8 cellular contexts compared by ENCODE assay signal in genomic region chr19:21141787-21142464, GRCh38. TPM values are rescaled to one million over a fixed set of nuclear protein-coding genes. Genes with fewer than 3 reads are reported as not detected.
DNase-seq lines count a peak whose midpoint lies in the region; ATAC-seq and TF ChIP-seq lines count a peak whose summit lies in the region.

TSS of gene ZNF431 (plus strand) at chr19:21142040. CDS start at chr19:21142184, 144 bp downstream.

- ATAC-seq in foreskin keratinocyte: peak; percentile 94

- POLR2A ChIA-PET in HEK293T (lab: Yijun Ruan, JAX): interaction anchor here (0.7 to 1.5 kb wide), 11 partner anchors 9 to 1366 kb away, joined by 3 to 12 read pairs (median 4); partner anchors contain the start of genes ZNF430 and ZNF714

- H3K4me3 ChIP-seq in neural progenitor cell (peak within 1 kb of the TSS; percentile 95), stomach smooth muscle (ENCODE audit: low read length in 2 of 2) (peak within 1 kb of the TSS; percentile 92 to 97)

- H3K36me3 ChIP-seq in neural progenitor cell (peaks cover 37% of the 10 kb centered on the region), stomach smooth muscle (ENCODE audit: control insufficient read depth in 2 of 2, insufficient read depth in 2 of 2, low read length in 2 of 2) (peaks cover 3 to 7% of the 10 kb centered on the region in 2 donors)

- H3K79me2 ChIP-seq in neural progenitor cell (ENCODE audit: low read depth): peaks cover 49% of the 10 kb centered on the region

- H3K27me3 Mint-ChIP-seq in neural progenitor cell (ENCODE audit: insufficient read depth, low read depth): no peaks in the 10 kb centered on the region

- peak within 1 kb of the TSS; percentile 98 for H3K27ac Mint-ChIP-seq in neural progenitor cell

- TF ChIP-seq CTCF in foreskin keratinocyte (conservative IDR thresholded peaks at IDR 0.05) (no peak), neural progenitor cell (IDR thresholded peaks at IDR 0.05) (no peak)

- H3K27ac ChIP-seq in foreskin keratinocyte (peak within 1 kb of the TSS; percentile 76), neural progenitor cell (peak within 1 kb of the TSS; percentile 95), stomach smooth muscle (ENCODE audit: low read length) (peak within 1 kb of the TSS; percentile 60)

- H3K9me3 ChIP-seq in neural progenitor cell (ENCODE audit: low read depth) (peaks cover 4% of the 10 kb centered on the region), stomach smooth muscle (ENCODE audit: control insufficient read depth in 2 of 2, low read length in 2 of 2) (no peaks in the 10 kb centered on the region)

- H3K4me1 ChIP-seq in foreskin keratinocyte: peaks cover 11% of the 10 kb centered on the region
- peaks cover 12% of the 10 kb centered on the region for H3K4me1 ChIP-seq in neural progenitor cell
- peaks cover 9% of the 10 kb centered on the region for H3K4me1 ChIP-seq in stomach smooth muscle (ENCODE audit: control insufficient read depth, insufficient read depth, low read length)

- CTCF ChIA-PET in HEK293T (lab: Yijun Ruan, JAX): no interaction called here

- H3K9ac ChIP-seq in neural progenitor cell (peak within 1 kb of the TSS; percentile 98), stomach smooth muscle (ENCODE audit: low read length in 2 of 2) (peak within 1 kb of the TSS; percentile 93 to 96)

- H3K9me3 Mint-ChIP-seq in neural progenitor cell: peaks cover 39% of the 10 kb centered on the region

- H3K27me3 ChIP-seq in foreskin keratinocyte (no peaks in the 10 kb centered on the region), neural progenitor cell (no peaks in the 10 kb centered on the region), stomach smooth muscle (ENCODE audit: control insufficient read depth in 1 of 2, insufficient read depth in 2 of 2, low read length in 2 of 2) (no peaks in the 10 kb centered on the region)

- no peaks in the 10 kb centered on the region for H4K20me1 ChIP-seq in neural progenitor cell (ENCODE audit: low read depth)

- H3K4me2 ChIP-seq in neural progenitor cell: peak within 1 kb of the TSS; percentile 98

- H3K4me3 Mint-ChIP-seq in neural progenitor cell: peak within 1 kb of the TSS; percentile 98

- in situ Hi-C loops in SK-MEL-5 (cut with HindIII; ENCODE audit: low pct_unique_long_range_greater_than_20kb, low sequenced_read_pairs): no loop called here

- peak; percentile 90 for DNase-seq in GM03348 (ENCODE audit: low spot score)
- DNase-seq in HEK293T (ENCODE audit: extremely low spot score): peak; percentile 78
- DNase-seq in NAMALWA (ENCODE audit: low spot score): peak; percentile 98
- peak; percentile 93 for DNase-seq in SK-MEL-5 (ENCODE audit: low read depth, low spot score)
- peak; percentile 57 to 77 (median 68) for DNase-seq in activated naive CD4-positive, alpha-beta T cell (lab: John Stamatoyannopoulos, UW)
- peak; percentile 79 to 90 for DNase-seq in foreskin keratinocyte
- DNase-seq in neural progenitor cell (ENCODE audit: low spot score): peak; percentile 97

- H2AFZ ChIP-seq in neural progenitor cell (replicated peaks): peak within 1 kb of the TSS; percentile 75

- peaks cover 4% of the 10 kb centered on the region for H3F3A ChIP-seq in neural progenitor cell (ENCODE audit: low read depth)

- peaks cover 43% of the 10 kb centered on the region for H3K36me3 Mint-ChIP-seq in neural progenitor cell

- peaks cover 6% of the 10 kb centered on the region for H3K4me1 Mint-ChIP-seq in neural progenitor cell

TF ChIP-seq in HEK293T, 16 proteins besides CTCF, POLR2A, EP300 and RAD21:
- no peak for TF ChIP-seq TARDBP (IDR thresholded peaks at IDR 0.05)
- TF ChIP-seq LEF1 (IDR thresholded peaks at IDR 0.05; ENCODE audit: borderline replicate concordance): no peak
- no peak for TF ChIP-seq SUZ12 (IDR thresholded peaks at IDR 0.05)
- no peak for TF ChIP-seq L3MBTL2 (conservative IDR thresholded peaks at IDR 0.05)
- no peak for TF ChIP-seq ZNF384 (IDR thresholded peaks at IDR 0.05)
- peak; percentile 98 for TF ChIP-seq PKNOX1 (IDR thresholded peaks at IDR 0.05)

RNA-seq across cellular contexts. Expression of gene ZNF431, which starts in this region (rescaled TPM):
- total RNA-seq in SK-MEL-5 (2014; rRNA removed; shearing (Covaris generic)): 2.3 and 5.8 TPM in 2 replicates
- polyA plus RNA-seq in SK-MEL-5 (2015; cell fraction: cytosol; rRNA removed): 2.3 and 5.5 TPM in 2 replicates
- 12.8 and 15.9 TPM in 2 replicates for polyA plus RNA-seq in SK-MEL-5 (2015; cell fraction: nucleus; rRNA removed)
- total RNA-seq in foreskin keratinocyte: 6.9 and 10.3 TPM in 2 replicates
- polyA plus RNA-seq in foreskin keratinocyte: 3.6 and 4.0 TPM in 2 replicates
- total RNA-seq in neural progenitor cell (ENCODE audit: low replicate concordance): 24.7 and 35.4 TPM in 2 replicates

Comparison
In these comparisons a context has a peak if more than half of its experiments do, and no peak if none do; other contexts are left out.
1. Peak in every context shown above with its lines: DNase-seq, ATAC-seq, H3K4me3 ChIP-seq and H3K27ac ChIP-seq.